In the genomic region with DNA sequence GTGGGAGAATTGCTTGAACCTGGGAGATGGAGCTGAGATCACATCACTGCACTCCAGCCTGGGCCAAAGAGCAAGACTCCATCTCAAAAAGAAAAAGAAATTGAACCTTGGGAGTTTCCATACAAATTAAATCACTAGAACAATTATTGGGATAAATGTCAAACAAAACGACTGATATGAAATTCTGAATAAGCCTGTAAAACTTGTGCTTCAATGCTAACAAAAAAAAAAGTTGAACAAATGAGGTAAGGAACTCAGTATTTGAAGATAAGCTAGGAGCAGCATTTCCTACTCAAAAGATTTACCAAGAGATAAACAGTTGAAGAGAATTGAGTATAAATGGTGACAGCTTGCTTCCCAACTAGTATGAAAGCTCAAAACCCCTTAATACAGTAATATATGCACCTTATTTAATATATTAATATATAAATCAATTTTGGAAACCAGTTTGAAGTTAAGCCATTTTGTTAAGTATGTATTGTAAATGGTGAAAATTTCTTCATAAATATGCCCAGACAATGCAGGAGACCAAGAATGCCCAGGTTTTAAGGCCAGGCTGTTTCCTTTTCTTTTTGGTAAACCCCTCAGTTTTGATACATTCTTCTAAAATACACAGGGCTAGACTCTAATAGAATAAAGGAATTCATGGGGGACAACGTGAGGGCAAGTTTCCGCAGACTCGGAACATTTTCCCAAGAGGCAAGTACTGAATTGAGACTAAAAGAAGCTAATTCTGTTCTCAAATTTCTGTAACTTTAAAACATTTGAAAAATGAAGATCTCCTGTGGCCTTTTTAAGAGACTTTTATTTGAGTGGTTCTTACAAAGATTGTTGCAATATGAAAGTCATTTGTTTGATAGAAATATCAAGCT, we compare ENCODE assay signal across 2 cellular contexts.
TF ChIP-seq lines count a peak whose summit lies in the region.

No MANE protein-coding gene starts in this region.

TF ChIP-seq in A549, 52 proteins besides CTCF, POLR2A, EP300 and RAD21:
- TF ChIP-seq TFCP2L1 (CRISPR knock-in tag; IDR thresholded peaks at IDR 0.05) (0 out of 2 replicates have a peak, but pooled peaks have one; percentile 18), MAFK (IDR thresholded peaks at IDR 0.05; ENCODE audit: partially characterized antibody) (no peak), ZFP36 (IDR thresholded peaks at IDR 0.05; ENCODE audit: borderline replicate concordance, partially characterized antibody) (no peak), EHF (CRISPR knock-in tag; IDR thresholded peaks at IDR 0.05) (no peak), TP53 (CRISPR knock-in tag; IDR thresholded peaks at IDR 0.05) (no peak), HDAC2 (IDR thresholded peaks at IDR 0.05) (no peak), NFE2L2 (conservative IDR thresholded peaks at IDR 0.05; ENCODE audit: low read length) (no peak), POLR2AphosphoS2 (conservative IDR thresholded peaks at IDR 0.05; ENCODE audit: low read length) (0 out of 2 replicates have a peak, but pooled peaks have one; percentile 29)
- TF ChIP-seq, protein P1, sequence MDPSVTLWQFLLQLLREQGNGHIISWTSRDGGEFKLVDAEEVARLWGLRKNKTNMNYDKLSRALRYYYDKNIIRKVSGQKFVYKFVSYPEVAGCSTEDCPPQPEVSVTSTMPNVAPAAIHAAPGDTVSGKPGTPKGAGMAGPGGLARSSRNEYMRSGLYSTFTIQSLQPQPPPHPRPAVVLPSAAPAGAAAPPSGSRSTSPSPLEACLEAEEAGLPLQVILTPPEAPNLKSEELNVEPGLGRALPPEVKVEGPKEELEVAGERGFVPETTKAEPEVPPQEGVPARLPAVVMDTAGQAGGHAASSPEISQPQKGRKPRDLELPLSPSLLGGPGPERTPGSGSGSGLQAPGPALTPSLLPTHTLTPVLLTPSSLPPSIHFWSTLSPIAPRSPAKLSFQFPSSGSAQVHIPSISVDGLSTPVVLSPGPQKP (IDR thresholded peaks at IDR 0.05; ENCODE audit: low read depth, low read length), result no peak

TF ChIP-seq in GM12891, 5 proteins besides CTCF, POLR2A, EP300 and RAD21:
- no peak for TF ChIP-seq POLR2AphosphoS5 (IDR thresholded peaks at IDR 0.05; ENCODE audit: low read depth, low read length)
- no peak for TF ChIP-seq PAX5 (IDR thresholded peaks at IDR 0.05; ENCODE audit: insufficient read depth, low read length, severe bottlenecking)
- TF ChIP-seq SPI1 (IDR thresholded peaks at IDR 0.05; ENCODE audit: low read depth, low read length), result no peak
- no peak for TF ChIP-seq TAF1 (IDR thresholded peaks at IDR 0.05; ENCODE audit: low read depth, low read length)
- TF ChIP-seq POU2F2 (IDR thresholded peaks at IDR 0.05; ENCODE audit: low read depth, low read length), result no peak
